In the genomic region with DNA sequence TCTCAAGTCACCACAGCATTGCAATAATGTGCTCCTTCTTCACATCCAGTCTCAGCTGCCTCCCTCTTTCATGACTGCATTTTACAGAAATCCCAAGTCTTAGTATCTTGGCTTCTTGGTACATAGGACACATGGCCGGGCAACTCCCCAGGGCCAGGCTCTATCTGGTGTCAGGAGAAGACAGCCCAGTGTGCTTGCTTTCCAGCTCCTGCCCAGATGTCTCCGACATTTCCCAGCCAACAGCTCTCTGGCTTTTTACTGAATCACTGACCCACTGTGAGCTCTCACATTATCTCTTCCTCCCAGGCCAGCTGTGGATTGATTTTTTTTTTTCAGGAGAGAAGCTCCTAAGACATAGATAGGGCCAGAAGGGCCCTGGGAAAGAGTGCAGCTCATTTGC, we compare ENCODE assay signal across 29 cellular contexts.
DNase-seq lines count a peak whose midpoint lies in the region; ATAC-seq and TF ChIP-seq lines count a peak whose summit lies in the region.
"Had no signal": no experiment of that assay in that cellular context is flagged by ENCODE, and none has a peak within 500 bp of the region (broad histone marks: within the 10 kb centered on the region; RNA-seq: fewer than 3 reads in every experiment).

No MANE protein-coding gene starts in this region.

- H3K27ac ChIP-seq in heart right ventricle (peak overlapping the region in 1 of 10 donors; percentile 9), neural progenitor cell (no peak overlapping the region)
- H3K27ac ChIP-seq: spleen, stomach, thyroid gland, vagina had no signal

- no peaks in the 10 kb centered on the region for H3K27me3 Mint-ChIP-seq in neural progenitor cell (ENCODE audit: insufficient read depth, low read depth)
- H3K27me3 Mint-ChIP-seq: activated CD4-positive, alpha-beta memory T cell treated with anti-CD3 and anti-CD28 coated beads for 36 hours; activated naive CD8-positive, alpha-beta T cell treated with anti-CD3 and anti-CD28 coated beads, Interleukin-2, amount 50 U/mL, for 24 hours; dendritic cell treated with granulocyte-macrophage colony-stimulating factor and Interleukin-4, amounts not matched to agents 40 ng/mL and 50 ng/mL, for 4 days had no signal

- H3K9me3 Mint-ChIP-seq in neural progenitor cell: peaks cover 3% of the 10 kb centered on the region
- H3K9me3 Mint-ChIP-seq: activated naive CD8-positive, alpha-beta T cell treated with anti-CD3 and anti-CD28 coated beads, Interleukin-2, amount 50 U/mL, for 24 hours; endodermal cell had no signal

- no peak overlapping the region for H3K4me3 ChIP-seq in heart right ventricle
- no peak overlapping the region for H3K4me3 ChIP-seq in neural progenitor cell
- H3K4me3 ChIP-seq: gastrocnemius medialis, spleen, stomach, thyroid gland, vagina had no signal

- H3K4me2 ChIP-seq in neural progenitor cell: no peak overlapping the region

- H3K4me1 ChIP-seq in heart right ventricle (peaks cover 0 to 30% (median 17%) of the 10 kb centered on the region in 9 donors), neural progenitor cell (peaks cover 16% of the 10 kb centered on the region)
- H3K4me1 ChIP-seq: spleen, thyroid gland had no signal

- no peaks in the 10 kb centered on the region for H3F3A ChIP-seq in neural progenitor cell (ENCODE audit: low read depth)

- WGBS in heart right ventricle, 2 donors: 33 to 39% methylated on average over 2 of the region's 2 CpGs

- H3K36me3 ChIP-seq in heart right ventricle: no peaks in the 10 kb centered on the region
- H3K36me3 ChIP-seq in neural progenitor cell: no peaks in the 10 kb centered on the region
- H3K36me3 ChIP-seq: gastrocnemius medialis, spleen, stomach, thyroid gland, vagina had no signal

- no peak overlapping the region for H3K9ac ChIP-seq in neural progenitor cell

- H3K9me3 ChIP-seq in heart right ventricle (no peaks in the 10 kb centered on the region), neural progenitor cell (ENCODE audit: low read depth) (no peaks in the 10 kb centered on the region)
- H3K9me3 ChIP-seq: gastrocnemius medialis, thyroid gland, vagina had no signal

- H4K20me1 ChIP-seq in neural progenitor cell (ENCODE audit: low read depth): no peaks in the 10 kb centered on the region

- no peak overlapping the region for H3K27ac Mint-ChIP-seq in neural progenitor cell
- H3K27ac Mint-ChIP-seq: activated CD4-positive, alpha-beta memory T cell treated with anti-CD3 and anti-CD28 coated beads for 36 hours; activated naive CD8-positive, alpha-beta T cell treated with anti-CD3 and anti-CD28 coated beads, Interleukin-2, amount 50 U/mL, for 24 hours; activated T-cell treated with anti-CD3 and anti-CD28 coated beads, Interleukin-2, amount 50 U/mL, for 72 hours; dendritic cell treated with granulocyte-macrophage colony-stimulating factor and Interleukin-4, amounts not matched to agents 40 ng/mL and 50 ng/mL, for 4 days; endodermal cell had no signal

- peaks cover 3% of the 10 kb centered on the region for H3K4me1 Mint-ChIP-seq in neural progenitor cell
- H3K4me1 Mint-ChIP-seq: activated naive CD8-positive, alpha-beta T cell treated with anti-CD3 and anti-CD28 coated beads, Interleukin-2, amount 50 U/mL, for 24 hours; endodermal cell had no signal

- peak; percentile 18 for DNase-seq in GM03348 (ENCODE audit: low spot score)
- peak; percentile 56 for DNase-seq in amniotic epithelial cell (ENCODE audit: low read depth)
- peak; percentile 28 to 33 for DNase-seq in heart right ventricle
- no peak for DNase-seq in neural progenitor cell (ENCODE audit: low spot score)
- no peak for DNase-seq in stimulated activated CD4-positive, alpha-beta T cell treated with anti-CD3 and anti-CD28 coated beads, Interleukin-4, amount 100 ng/mL, for 24 hours
- no peak for DNase-seq in NOMO-1 (lab: John Stamatoyannopoulos, UW; ENCODE audit: unreplicated experiment in 2 of 2)
- no peak for DNase-seq in occipital lobe (lab: John Stamatoyannopoulos, UW)
- DNase-seq: activated CD4-positive, alpha-beta memory T cell treated with anti-CD3 and anti-CD28 coated beads for 36 hours; activated naive CD8-positive, alpha-beta T cell treated with anti-CD3 and anti-CD28 coated beads, Interleukin-2, amount 50 U/mL, for 24 hours; activated T-cell treated with anti-CD3 and anti-CD28 coated beads, Interleukin-2, amount 50 U/mL, for 72 hours; C1 segment of cervical spinal cord; DMS79; endodermal cell; gastrocnemius medialis; HCEC 1CT; hippocampal formation; Kasumi-1; NCI-H1417 treated with DMSO at 0.1 percent for 48 hours; NCI-H2081; NCI-H226; spleen; stimulated activated CD4-positive, alpha-beta T cell treated with anti-CD3 and anti-CD28 coated beads, Interleukin-2, amount 100 ng/mL, for 24 hours; stomach; T-helper 2 cell; thyroid gland had no signal

- intact Hi-C loops in heart right ventricle (cut with DNase I): no loop called here

- H3K4me3 Mint-ChIP-seq in neural progenitor cell: no peak overlapping the region
- H3K4me3 Mint-ChIP-seq: activated CD4-positive, alpha-beta memory T cell treated with anti-CD3 and anti-CD28 coated beads for 36 hours; activated naive CD8-positive, alpha-beta T cell treated with anti-CD3 and anti-CD28 coated beads, Interleukin-2, amount 50 U/mL, for 24 hours; activated T-cell treated with anti-CD3 and anti-CD28 coated beads, Interleukin-2, amount 50 U/mL, for 72 hours; dendritic cell treated with granulocyte-macrophage colony-stimulating factor and Interleukin-4, amounts not matched to agents 40 ng/mL and 50 ng/mL, for 4 days; endodermal cell had no signal

- H2AFZ ChIP-seq in neural progenitor cell (replicated peaks): peak overlapping the region; percentile 66

- TF ChIP-seq CTCF in heart right ventricle (IDR thresholded peaks at IDR 0.05): no peak
- TF ChIP-seq CTCF in neural progenitor cell (IDR thresholded peaks at IDR 0.05): no peak

- no peaks in the 10 kb centered on the region for H3K36me3 Mint-ChIP-seq in neural progenitor cell
- H3K36me3 Mint-ChIP-seq: activated CD4-positive, alpha-beta memory T cell treated with anti-CD3 and anti-CD28 coated beads for 36 hours had no signal

- ATAC-seq in heart right ventricle: peak in 5 of 8 donors; percentile 29 to 64 (median 54)
- ATAC-seq: activated CD4-positive, CD25-positive, alpha-beta regulatory T cell treated with anti-CD3 and anti-CD28 coated beads, Interleukin-2, amount 50 U/mL, for 24 hours; activated naive CD8-positive, alpha-beta T cell treated with anti-CD3 and anti-CD28 coated beads, Interleukin-2, amount 50 U/mL, for 24 hours; activated T-cell treated with anti-CD3 and anti-CD28 coated beads, Interleukin-2, amount 50 U/mL, for 72 hours; gastrocnemius medialis; HepG2 had no signal

- H3K79me2 ChIP-seq in neural progenitor cell (ENCODE audit: low read depth): no peaks in the 10 kb centered on the region

- H3K27me3 ChIP-seq in heart right ventricle (no peaks in the 10 kb centered on the region), neural progenitor cell (no peaks in the 10 kb centered on the region)
- H3K27me3 ChIP-seq: gastrocnemius medialis, spleen, stomach, thyroid gland, vagina had no signal

Comparison
In these comparisons a context has a peak if more than half of its experiments do, and no peak if none do; other contexts are left out.
1. DNase-seq: peak in GM03348 (single experiment), amniotic epithelial cell (single experiment) and heart right ventricle (2 of 2); none in neural progenitor cell (single experiment), stimulated activated CD4-positive, alpha-beta T cell treated with anti-CD3 and anti-CD28 coated beads, Interleukin-4, amount 100 ng/mL, for 24 hours (single experiment), NOMO-1 (0 of 2) and occipital lobe (single experiment).